In the genomic region with DNA sequence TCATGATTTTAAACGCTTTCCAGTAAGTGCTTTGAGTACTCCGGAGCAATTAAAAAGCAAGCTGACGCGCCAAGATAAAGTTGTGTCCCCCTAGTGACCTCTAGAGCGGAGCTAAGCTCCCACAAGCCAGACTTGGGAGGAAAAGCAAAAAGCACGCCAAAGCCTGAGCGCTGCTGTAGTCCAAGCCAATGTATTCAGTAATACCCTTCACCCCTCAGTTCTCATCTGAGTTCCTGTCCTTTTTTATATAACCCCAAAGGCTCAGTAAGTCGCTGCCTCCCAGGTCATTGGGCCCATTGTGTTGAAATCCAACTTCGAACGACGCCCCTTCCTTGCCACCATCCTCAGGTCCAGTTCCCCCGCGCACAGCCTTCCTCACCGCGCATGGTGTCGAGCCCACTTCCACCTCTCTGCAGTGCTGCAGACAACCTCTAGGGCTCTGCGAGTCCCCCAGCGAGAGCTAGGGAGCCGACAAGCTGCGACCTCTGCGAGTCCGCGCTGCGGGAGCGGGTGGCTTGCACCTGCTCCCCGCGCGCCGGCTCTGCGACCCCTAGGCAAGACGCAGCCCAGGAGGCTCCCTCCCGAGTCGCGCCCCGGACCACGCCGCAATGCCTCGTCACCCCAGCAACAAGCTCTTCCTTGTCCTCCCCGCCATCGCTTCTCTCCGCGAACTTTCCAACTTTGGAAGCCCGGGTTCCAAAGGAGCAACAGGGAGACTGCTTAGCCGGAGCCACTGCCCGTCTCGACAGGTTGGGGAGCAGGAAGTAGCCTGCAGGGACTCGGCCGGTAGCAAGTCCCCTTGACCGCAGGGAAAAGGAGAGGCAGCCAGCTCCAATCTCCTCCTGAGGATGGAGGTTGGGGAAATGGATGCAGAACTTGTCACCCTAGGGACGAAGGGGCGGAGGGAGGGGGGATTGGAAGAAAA, we compare ENCODE assay signal across 9 cellular contexts. TPM values are rescaled to one million over a fixed set of nuclear protein-coding genes. Genes with fewer than 3 reads are reported as not detected.
DNase-seq lines count a peak whose midpoint lies in the region; FAIRE-seq and TF ChIP-seq lines count a peak whose summit lies in the region.
"Had no signal": no experiment of that assay in that cellular context is flagged by ENCODE, and none has a peak within 500 bp of the region (broad histone marks: within the 10 kb centered on the region; RNA-seq: fewer than 3 reads in every experiment).

No MANE protein-coding gene starts in this region.

- CTCF ChIA-PET in endothelial cell of umbilical vein (lab: Charles Lee): interaction anchor here (0.6 to 6.3 kb wide), 35 partner anchors 9 to 385 kb away, joined by 3 to 96 read pairs (median 5); partner anchors contain the start of gene RABGGTB

- TF ChIP-seq CTCF in GM12865 (IDR thresholded peaks at IDR 0.05; ENCODE audit: insufficient read depth, low read depth, low read length, missing control alignments) (peak; percentile 49), endothelial cell of umbilical vein (IDR thresholded peaks at IDR 0.05; ENCODE audit: extremely low read depth in 1 of 2, insufficient read depth in 1 of 2, low read depth in 1 of 2, low read length in 2 of 2) (peak; percentile 59 to 88)

- H4K20me1 ChIP-seq in GM23248 (ENCODE audit: insufficient read depth) (no peaks in the 10 kb centered on the region), endothelial cell of umbilical vein (replicated peaks; ENCODE audit: control insufficient read depth, extremely low read depth, insufficient read depth, low read length) (no peaks in the 10 kb centered on the region)

- TF ChIP-seq POLR2A in endothelial cell of umbilical vein (IDR thresholded peaks at IDR 0.05; ENCODE audit: low read depth, low read length): no peak

- no TSS peak for BruUV-seq in endothelial cell of umbilical vein (replicated peaks; lab: Mats Ljungman, UMichigan)

- H3K27me3 ChIP-seq in GM23248 (replicated peaks; ENCODE audit: insufficient read depth): peaks cover 43% of the 10 kb centered on the region
- peaks cover 0 to 3% of the 10 kb centered on the region in 2 experiments for H3K27me3 ChIP-seq in endothelial cell of umbilical vein (ENCODE audit: control insufficient read depth in 2 of 2, insufficient read depth in 2 of 2, low read length in 2 of 2)
- peaks cover 38% of the 10 kb centered on the region for H3K27me3 ChIP-seq in mucosa of stomach (ENCODE audit: control insufficient read depth, insufficient read depth, low read length)

- POLR2A ChIA-PET in endothelial cell of umbilical vein (lab: Charles Lee): interaction anchor here (0.5 to 1.0 kb wide), 3 partner anchors 116 to 269 kb away, joined by 3 to 7 read pairs (median 3); partner anchors contain the start of gene RABGGTB

- no peaks in the 10 kb centered on the region for H3F3A ChIP-seq in GM23248 (ENCODE audit: insufficient read depth)

- H3K4me1 ChIP-seq in GM23248 (ENCODE audit: insufficient read depth) (peaks cover 9% of the 10 kb centered on the region), endothelial cell of umbilical vein (ENCODE audit: control insufficient read depth, extremely low read depth, insufficient read depth, low read length) (peaks cover 12% of the 10 kb centered on the region), mucosa of stomach (ENCODE audit: control insufficient read depth, insufficient read depth, low read length) (peaks cover 13% of the 10 kb centered on the region)

- no peaks in the 10 kb centered on the region for H3K9me1 ChIP-seq in endothelial cell of umbilical vein (replicated peaks; ENCODE audit: control insufficient read depth, extremely low read depth, insufficient read depth, low read length)

- H2AFZ ChIP-seq in GM23248 (peak overlapping the region; percentile 59), endothelial cell of umbilical vein (ENCODE audit: low read depth, low read length) (peak overlapping the region; percentile 89)

- in situ Hi-C loops in GM23248 (cut with MboI): no loop called here

- H3K27ac ChIP-seq in GM23248 (no peak overlapping the region), endothelial cell of umbilical vein (ENCODE audit: insufficient read depth, low read depth, low read length) (no peak overlapping the region), substantia nigra (ENCODE audit: low read depth, low read length, poor library complexity, severe bottlenecking) (no peak overlapping the region)

- peak; percentile 77 for FAIRE-seq in endothelial cell of umbilical vein (lab: Jason Lieb, UNC)
- FAIRE-seq: islet of Langerhans had no signal

- 4 to 6% methylated on average over 51 of the region's 51 CpGs for WGBS in GM23248 (ENCODE audit: low coverage in 1 of 2, low lambda C conversion rate in 2 of 2, missing lambda C conversion rate in 2 of 2), 2 experiments

- H3K79me2 ChIP-seq in GM23248 (ENCODE audit: insufficient read depth) (no peaks in the 10 kb centered on the region), endothelial cell of umbilical vein (ENCODE audit: control insufficient read depth, insufficient read depth, low read length) (no peaks in the 10 kb centered on the region)

- peak overlapping the region; percentile 22 for H3K4me3 ChIP-seq in GM12865 (ENCODE audit: low read depth, low read length)
- peak overlapping the region; percentile 66 for H3K4me3 ChIP-seq in GM23248
- peak overlapping the region; percentile 80 to 84 (median 82) for H3K4me3 ChIP-seq in endothelial cell of umbilical vein (replicated peaks in 1 of 3; ENCODE audit: insufficient read depth in 1 of 3, low read depth in 1 of 3, low read length in 3 of 3)
- H3K4me3 ChIP-seq in mucosa of stomach (ENCODE audit: low read length): peak overlapping the region; percentile 47

- DNase-seq in GM12865 (ENCODE audit: low read depth) (peak; percentile 56), GM23248 (peak; percentile 50), LHCN-M2 (ENCODE audit: low read depth) (peak; percentile 3), UCSD-AML1 (lab: John Stamatoyannopoulos, UW; ENCODE audit: unreplicated experiment) (peak; percentile 9), endothelial cell of umbilical vein (ENCODE audit: low read depth, low spot score) (peak; percentile 81), substantia nigra (lab: John Stamatoyannopoulos, UW) (peak in 27 of 49 donors; percentile 7 to 40 (median 16)), NCI-H2107 (lab: John Stamatoyannopoulos, UW) (no peak)

- intact Hi-C loops in endothelial cell of umbilical vein (cut with micrococcal nuclease): loop anchor here (1.0 to 5.0 kb wide), 4 partner anchors 18 to 268 kb away; no protein-coding TSS in a partner anchor

- dilution Hi-C loops in endothelial cell of umbilical vein (cut with MboI; ENCODE audit: extremely low pct_ligation_motif_present, low sequenced_read_pairs): no loop called here

- H3K9ac ChIP-seq in GM23248 (no peak overlapping the region), endothelial cell of umbilical vein (replicated peaks; ENCODE audit: extremely low read depth, insufficient read depth, low read length) (peak overlapping the region; percentile 33), mucosa of stomach (ENCODE audit: low read length) (no peak overlapping the region)

- H3K9me2 ChIP-seq in GM23248 (ENCODE audit: insufficient read depth): no peaks in the 10 kb centered on the region

- no peaks in the 10 kb centered on the region for H3K9me3 ChIP-seq in GM23248 (ENCODE audit: low read depth)
- H3K9me3 ChIP-seq in endothelial cell of umbilical vein (replicated peaks; ENCODE audit: control insufficient read depth, insufficient read depth, low read length): no peaks in the 10 kb centered on the region
- H3K9me3 ChIP-seq in mucosa of stomach (ENCODE audit: control insufficient read depth, low read length): no peaks in the 10 kb centered on the region

- H3K36me3 ChIP-seq in GM23248 (ENCODE audit: low read depth) (no peaks in the 10 kb centered on the region), endothelial cell of umbilical vein (ENCODE audit: control insufficient read depth in 2 of 2, extremely low read depth in 1 of 2, insufficient read depth in 2 of 2, low read length in 2 of 2) (no peaks in the 10 kb centered on the region), mucosa of stomach (ENCODE audit: control insufficient read depth, insufficient read depth, low read length) (no peaks in the 10 kb centered on the region)

- peak overlapping the region; percentile 69 for H3K4me2 ChIP-seq in GM23248 (ENCODE audit: unreplicated experiment)
- peak overlapping the region; percentile 90 for H3K4me2 ChIP-seq in endothelial cell of umbilical vein (ENCODE audit: insufficient read depth, low read length)

TF ChIP-seq in endothelial cell of umbilical vein, 7 proteins besides CTCF, POLR2A, EP300 and RAD21:
- TF ChIP-seq, protein P1, sequence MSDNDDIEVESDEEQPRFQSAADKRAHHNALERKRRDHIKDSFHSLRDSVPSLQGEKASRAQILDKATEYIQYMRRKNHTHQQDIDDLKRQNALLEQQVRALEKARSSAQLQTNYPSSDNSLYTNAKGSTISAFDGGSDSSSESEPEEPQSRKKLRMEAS (IDR thresholded peaks at IDR 0.05; ENCODE audit: insufficient read depth, insufficient read length): no peak
- TF ChIP-seq GATA2 (IDR thresholded peaks at IDR 0.05; ENCODE audit: insufficient read depth, insufficient read length, low read depth, low read length): no peak
- TF ChIP-seq JUN (IDR thresholded peaks at IDR 0.05; ENCODE audit: borderline replicate concordance, insufficient read depth, insufficient read length, low read depth): no peak
- no peak for TF ChIP-seq FOS (IDR thresholded peaks at IDR 0.05; ENCODE audit: borderline replicate concordance, insufficient read depth, low read length)
- TF ChIP-seq MYC (IDR thresholded peaks at IDR 0.05; ENCODE audit: low read depth, low read length): no peak
- TF ChIP-seq EZH2 (IDR thresholded peaks at IDR 0.05; ENCODE audit: borderline replicate concordance, low read depth, low read length, severe bottlenecking): no peak
- TF ChIP-seq POLR2AphosphoS5 (IDR thresholded peaks at IDR 0.05; ENCODE audit: insufficient read depth, low read depth, low read length): no peak

RNA-seq across cellular contexts. Expression of gene SLC44A5, which starts 3.8 kb away (rescaled TPM):
- total RNA-seq in GM23248 (2014; rRNA removed; shearing (Covaris generic)): not detected in 2 replicates
- polyA plus RNA-seq in GM23248 (2016; fragmentation: Nextera tagmentation; extraction: Ambion mirVana) (not detected in 2 replicates), endothelial cell of umbilical vein (2.5 and 3.2 TPM in 2 replicates)
- total RNA-seq in LHCN-M2 (2014; rRNA removed) (0.11 TPM in 1 of 2 replicates, not detected in the other), endothelial cell of umbilical vein (1.6 TPM in 2 replicates)
- polyA plus RNA-seq in LHCN-M2 (2012): not detected
- polyA plus RNA-seq in endothelial cell of umbilical vein (2011; cell fraction: cytosol; rRNA removed): 1.3 and 2.0 TPM in 2 replicates
- 10.3 and 11.8 TPM in 2 replicates for polyA plus RNA-seq in endothelial cell of umbilical vein (2011; cell fraction: nucleus; rRNA removed)
- polyA plus RNA-seq in endothelial cell of umbilical vein (2012): 2.3 and 2.9 TPM in 2 replicates
- 6.0 and 6.1 TPM in 2 replicates for polyA minus RNA-seq in endothelial cell of umbilical vein
- polyA minus RNA-seq in endothelial cell of umbilical vein (2011; cell fraction: cytosol; rRNA and poly(A)+ RNA removed): not detected
- polyA minus RNA-seq in endothelial cell of umbilical vein (2011; cell fraction: nucleus; rRNA and poly(A)+ RNA removed): 6.9 and 9.6 TPM in 2 replicates

Comparison
In these comparisons a context has a peak if more than half of its experiments do, and no peak if none do; other contexts are left out.
1. H3K4me3 ChIP-seq: peak in every context shown above with its lines; median percentile 82 in endothelial cell of umbilical vein; 66 in GM23248; 47 in mucosa of stomach; 22 in GM12865.